ENCODE assay signal across 24 cellular contexts in genomic region chr2:239905306-239905705, GRCh38.
"Had no signal": no experiment of that assay in that cellular context is flagged by ENCODE, and none has a peak within 500 bp of the region (broad histone marks: within the 10 kb centered on the region; RNA-seq: fewer than 3 reads in every experiment).

No MANE protein-coding gene starts in this region.

- H3K27ac Mint-ChIP-seq: activated CD4-positive, alpha-beta memory T cell treated with anti-CD3 and anti-CD28 coated beads for 36 hours; activated CD8-positive, alpha-beta memory T cell treated with anti-CD3 and anti-CD28 coated beads, Interleukin-2, amount 10 ng/mL, durations not matched to agents 7 days and 5 days; activated naive CD8-positive, alpha-beta T cell treated with anti-CD3 and anti-CD28 coated beads for 36 hours; endodermal cell; naive thymus-derived CD8-positive, alpha-beta T cell; stimulated activated naive CD8-positive, alpha-beta T cell treated with anti-CD3 and anti-CD28 coated beads, Interleukin-15, Interleukin-2, amounts not matched to agents 100 ng/mL and 50 ng/mL, for 24 hours; T-helper 1 cell treated with Interleukin-12 subunit alpha and Interleukin-12 subunit beta and Interleukin-4 antibody, amounts not matched to agents 30 μg/mL and 1 μg/mL, for 36 hours had no signal

- H3K36me3 Mint-ChIP-seq: activated CD8-positive, alpha-beta memory T cell treated with anti-CD3 and anti-CD28 coated beads, Interleukin-2, amount 10 ng/mL, durations not matched to agents 7 days and 5 days had no signal

- H3K4me3 ChIP-seq: breast epithelium, gastroesophageal sphincter, lower lobe of right lung, ovary, psoas muscle, right atrium auricular region, spleen, thyroid gland, upper lobe of right lung had no signal

- DNase-seq: activated CD4-positive, alpha-beta memory T cell treated with anti-CD3 and anti-CD28 coated beads for 36 hours; activated CD4-positive, alpha-beta T cell treated with anti-CD3 and anti-CD28 coated beads for 48 hours; activated CD8-positive, alpha-beta memory T cell treated with anti-CD3 and anti-CD28 coated beads, Interleukin-2, amount 10 ng/mL, durations not matched to agents 7 days and 5 days; activated naive CD4-positive, alpha-beta T cell; activated naive CD8-positive, alpha-beta T cell treated with anti-CD3 and anti-CD28 coated beads for 36 hours; activated T-cell treated with anti-CD3 and anti-CD28 coated beads for 4 hours; kidney; lower lobe of right lung; mesendoderm; naive thymus-derived CD8-positive, alpha-beta T cell; ovary; psoas muscle; spleen; stimulated activated CD4-positive, alpha-beta T cell treated with anti-CD3 and anti-CD28 coated beads, Interleukin-4, amount 100 ng/mL, for 1 hour; substantia nigra; thyroid gland; upper lobe of right lung had no signal

- H3K27me3 Mint-ChIP-seq: activated CD4-positive, alpha-beta memory T cell treated with anti-CD3 and anti-CD28 coated beads for 36 hours; activated naive CD8-positive, alpha-beta T cell treated with anti-CD3 and anti-CD28 coated beads for 36 hours; stimulated activated naive CD8-positive, alpha-beta T cell treated with anti-CD3 and anti-CD28 coated beads, Interleukin-15, Interleukin-2, amounts not matched to agents 100 ng/mL and 50 ng/mL, for 24 hours had no signal

- H3K4me1 ChIP-seq: breast epithelium, gastroesophageal sphincter, lower lobe of right lung, psoas muscle, right atrium auricular region, thyroid gland, upper lobe of right lung had no signal

- H3K4me1 Mint-ChIP-seq: activated naive CD8-positive, alpha-beta T cell treated with anti-CD3 and anti-CD28 coated beads for 36 hours had no signal

- H3K9me3 ChIP-seq: gastroesophageal sphincter, lower lobe of right lung, ovary, right atrium auricular region, thyroid gland, upper lobe of right lung had no signal

- H3K36me3 ChIP-seq: breast epithelium, lower lobe of right lung, ovary, right atrium auricular region, spleen, thyroid gland, upper lobe of right lung had no signal

- H3K27ac ChIP-seq: breast epithelium, gastroesophageal sphincter, lower lobe of right lung, ovary, psoas muscle, right atrium auricular region, spleen, thyroid gland, upper lobe of right lung had no signal

- H3K9me3 Mint-ChIP-seq: central memory CD8-positive, alpha-beta T cell; stimulated activated naive CD8-positive, alpha-beta T cell treated with anti-CD3 and anti-CD28 coated beads, Interleukin-15, Interleukin-2, amounts not matched to agents 100 ng/mL and 50 ng/mL, for 24 hours had no signal

- H3K4me3 Mint-ChIP-seq: activated CD4-positive, alpha-beta memory T cell treated with anti-CD3 and anti-CD28 coated beads for 36 hours; activated CD8-positive, alpha-beta memory T cell treated with anti-CD3 and anti-CD28 coated beads, Interleukin-2, amount 10 ng/mL, durations not matched to agents 7 days and 5 days; activated naive CD8-positive, alpha-beta T cell treated with anti-CD3 and anti-CD28 coated beads for 36 hours; central memory CD8-positive, alpha-beta T cell; endodermal cell; naive thymus-derived CD8-positive, alpha-beta T cell; stimulated activated naive CD8-positive, alpha-beta T cell treated with anti-CD3 and anti-CD28 coated beads, Interleukin-15, Interleukin-2, amounts not matched to agents 100 ng/mL and 50 ng/mL, for 24 hours; T-helper 1 cell treated with Interleukin-12 subunit alpha and Interleukin-12 subunit beta and Interleukin-4 antibody, amounts not matched to agents 30 μg/mL and 1 μg/mL, for 36 hours had no signal

- H3K27me3 ChIP-seq: breast epithelium, gastroesophageal sphincter, ovary, right atrium auricular region, spleen, thyroid gland, upper lobe of right lung had no signal

- ATAC-seq: activated CD8-positive, alpha-beta memory T cell treated with anti-CD3 and anti-CD28 coated beads, Interleukin-2, amount 10 ng/mL, durations not matched to agents 7 days and 5 days; gastroesophageal sphincter; lower lobe of right lung; naive thymus-derived CD8-positive, alpha-beta T cell; psoas muscle had no signal
